8 cellular contexts compared by ENCODE assay signal in genomic region chr10:67763499-67764011, GRCh38.
DNase-seq lines count a peak whose midpoint lies in the region; ATAC-seq and TF ChIP-seq lines count a peak whose summit lies in the region.

No MANE protein-coding gene starts in this region.

- no peaks in the 10 kb centered on the region for H3K36me3 ChIP-seq in mucosa of descending colon (ENCODE audit: low read depth)

- CTCF ChIA-PET in AG04450 (lab: Charles Lee): interaction anchor here (0.8 to 7.6 kb wide), 3 partner anchors 15 to 66 kb away, joined by 3 to 53 read pairs (median 4); no protein-coding TSS in a partner anchor

- peak overlapping the region; percentile 41 for H3K27ac ChIP-seq in AG04450 (ENCODE audit: low read depth, low read length)
- H3K27ac ChIP-seq in epithelial cell of prostate: peak overlapping the region; percentile 36

- H3K9me3 ChIP-seq in AG04450 (ENCODE audit: control insufficient read depth, insufficient read depth, low read length): no peaks in the 10 kb centered on the region
- H3K9me3 ChIP-seq in mucosa of descending colon: no peaks in the 10 kb centered on the region

- DNase-seq in AG04450 (ENCODE audit: low read depth, low spot score): peak; percentile 7
- peak; percentile 69 for DNase-seq in NCI-H774 (lab: John Stamatoyannopoulos, UW)
- peak; percentile 72 for DNase-seq in activated T-cell treated with anti-CD3 and anti-CD28 coated beads for 4 hours
- no peak for DNase-seq in epithelial cell of prostate (ENCODE audit: low read depth, low spot score)
- DNase-seq in mucosa of descending colon: peak; percentile 75 to 82 (median 81)
- DNase-seq in stimulated activated CD8-positive, alpha-beta memory T cell treated with anti-CD3 and anti-CD28 coated beads, Interleukin-4, amount 100 ng/mL, for 1 hour (ENCODE audit: low read depth in 2 of 2, low spot score in 1 of 2): peak; percentile 41 to 65

- intact Hi-C loops in mucosa of descending colon (cut with DNase I, micrococcal nuclease): no loop called here

- H3K4me3 ChIP-seq in AG04450 (ENCODE audit: low read depth, low read length): peak overlapping the region; percentile 82
- H3K4me3 ChIP-seq in mucosa of descending colon: peak overlapping the region; percentile 63

- H3K27me3 ChIP-seq in AG04450 (ENCODE audit: control insufficient read depth, insufficient read depth, low read length): no peaks in the 10 kb centered on the region

- no peak for TF ChIP-seq CTCF in AG04450 (IDR thresholded peaks at IDR 0.05; ENCODE audit: low read depth, low read length)
- no peak for TF ChIP-seq CTCF in mucosa of descending colon (IDR thresholded peaks at IDR 0.05)

- POLR2A ChIA-PET in AG04450 (lab: Yijun Ruan, JAX): interaction anchor here (1.0 kb wide), 1 partner anchor 75 kb away, joined by 3 read pairs; the partner anchor contains the start of gene DNAJC12

- no peaks in the 10 kb centered on the region for H3K4me1 ChIP-seq in mucosa of descending colon (ENCODE audit: low read depth)

- ATAC-seq in GM19035 (IDR thresholded peaks at IDR 0.05; ENCODE audit: unreplicated experiment) (peak; percentile 35), HG03432 (IDR thresholded peaks at IDR 0.05; ENCODE audit: unreplicated experiment) (peak; percentile 36), mucosa of descending colon (peak; percentile 56)
